In the genomic region with DNA sequence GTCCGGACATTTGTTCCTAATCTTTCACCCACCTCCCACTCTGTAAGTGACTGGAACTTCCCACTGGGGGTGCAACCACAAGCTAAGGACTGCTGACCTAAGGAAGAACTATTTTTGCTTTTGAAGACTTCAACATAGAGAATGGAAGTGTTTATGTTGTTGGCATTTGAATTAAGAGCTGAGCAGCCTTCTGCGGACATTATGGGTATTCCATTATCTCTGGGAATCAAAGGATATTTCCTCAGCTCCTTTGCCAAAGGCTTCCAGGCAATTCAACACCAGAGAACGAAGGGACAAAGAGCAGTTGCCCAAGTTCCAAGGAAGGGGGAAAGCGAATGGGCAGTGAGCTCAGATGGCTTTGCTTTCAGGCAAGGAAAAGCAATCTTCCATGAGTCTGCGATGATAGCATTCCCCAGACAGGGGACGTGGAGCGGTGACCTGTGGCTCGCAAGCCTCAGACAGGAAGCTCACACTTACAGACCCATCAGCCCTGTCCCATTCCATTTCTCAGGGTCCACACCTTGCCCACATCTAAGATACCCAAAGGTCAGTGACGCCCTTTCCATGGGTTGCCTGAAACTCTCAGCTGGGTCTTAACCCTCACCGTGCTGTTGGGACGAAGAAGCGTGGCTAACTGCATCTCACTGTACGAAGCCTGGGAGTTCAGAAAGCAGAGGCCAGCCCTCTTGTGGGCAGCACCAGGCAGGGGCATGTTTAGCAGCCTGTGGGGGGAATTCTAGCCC, we compare ENCODE assay signal across 21 cellular contexts.
A peak's percentile ranks its signal among the peaks of the same experiment; 100 is the strongest.
DNase-seq lines count a peak whose midpoint lies in the region; ATAC-seq, FAIRE-seq and TF ChIP-seq lines count a peak whose summit lies in the region.
"Had no signal": no experiment of that assay in that cellular context is flagged by ENCODE, and none has a peak within 500 bp of the region (broad histone marks: within the 10 kb centered on the region; RNA-seq: fewer than 3 reads in every experiment).

No MANE protein-coding gene starts in this region.

- ATAC-seq in stimulated activated memory B cell treated with anti-CD40 and anti-IgM and Interleukin-4, amounts not matched to agents 10 μg/mL and 1 μg/mL and 100 μg/mL, for 72 hours, result no peak

- peak overlapping the region; percentile 88 for H4K8ac ChIP-seq in mesenchymal stem cell (ENCODE audit: low read length)

- H3K9me3 ChIP-seq in GM23248 (ENCODE audit: low read depth) (no peaks in the 10 kb centered on the region), PC-9 (ENCODE audit: insufficient read depth, low read depth) (no peaks in the 10 kb centered on the region), mesenchymal stem cell (ENCODE audit: control insufficient read depth, low read length) (no peaks in the 10 kb centered on the region)
- H3K9me3 ChIP-seq: Peyer's patch had no signal

- H3F3A ChIP-seq in GM23248 (ENCODE audit: insufficient read depth) (peaks cover 73% of the 10 kb centered on the region), PC-9 (ENCODE audit: insufficient read depth, low read depth) (peaks cover 34% of the 10 kb centered on the region)

- H3K4me3 ChIP-seq in GM23248 (0 out of 2 replicates have a peak overlapping the region, but pooled peaks have one; percentile 16), PC-9 (peak overlapping the region; percentile 36; the same call in 1 of the 2 replicates), mesenchymal stem cell (ENCODE audit: insufficient read depth in 1 of 2, low read depth in 1 of 2, low read length in 2 of 2) (peak overlapping the region in 1 of 2 experiments; percentile 14), skin epidermis (no peak overlapping the region)
- H3K4me3 ChIP-seq: Peyer's patch had no signal

- no peaks in the 10 kb centered on the region for H3K9me2 ChIP-seq in GM23248 (ENCODE audit: insufficient read depth)
- H3K9me2 ChIP-seq in PC-9 (ENCODE audit: insufficient read depth), result no peaks in the 10 kb centered on the region

- POLR2A ChIA-PET in PC-9 (lab: Charles Lee; ENCODE audit: unreplicated experiment), result interaction anchor here (0.5 to 0.6 kb wide), 6 partner anchors 10 to 1494 kb away, joined by 3 to 5 read pairs (median 3); no protein-coding TSS in a partner anchor

- 78 to 79% methylated on average over 12 to 13 of the region's 13 CpGs for WGBS in GM23248 (ENCODE audit: low coverage in 1 of 2, low lambda C conversion rate in 2 of 2, missing lambda C conversion rate in 2 of 2), 2 experiments
- 46% methylated on average over 13 of the region's 13 CpGs for WGBS in mesenchymal stem cell

- H3K36me3 ChIP-seq in GM23248 (ENCODE audit: low read depth) (no peaks in the 10 kb centered on the region), PC-9 (ENCODE audit: low read depth) (no peaks in the 10 kb centered on the region), mesenchymal stem cell (ENCODE audit: control insufficient read depth in 1 of 2, insufficient read depth in 2 of 2, low read depth in 1 of 2, low read length in 2 of 2) (no peaks in the 10 kb centered on the region)
- H3K36me3 ChIP-seq: Peyer's patch had no signal

- peak overlapping the region; percentile 91 for H4K91ac ChIP-seq in mesenchymal stem cell (ENCODE audit: low read length)

- TF ChIP-seq CTCF in PC-9 (conservative IDR thresholded peaks at IDR 0.05) (no peak), D721Med (IDR thresholded peaks at IDR 0.05; ENCODE audit: insufficient read depth, missing control alignments) (no peak)

- H4K20me1 ChIP-seq in GM23248 (ENCODE audit: insufficient read depth) (no peaks in the 10 kb centered on the region), PC-9 (ENCODE audit: insufficient read depth) (no peaks in the 10 kb centered on the region)

- H2AK5ac ChIP-seq in mesenchymal stem cell (ENCODE audit: low read length, severe bottlenecking), result peak overlapping the region; percentile 42

- H3K4me2 ChIP-seq in GM23248 (ENCODE audit: unreplicated experiment) (peak overlapping the region; percentile 41), PC-9 (peak overlapping the region; percentile 74), mesenchymal stem cell (ENCODE audit: low read length, poor library complexity, severe bottlenecking) (no peak overlapping the region)

- intact Hi-C loops in PC-9 (cut with micrococcal nuclease; ENCODE audit: unreplicated experiment), result loop anchor here (1.0 to 2.0 kb wide), 3 partner anchors 24 to 96 kb away; no protein-coding TSS in a partner anchor

- no peak overlapping the region for H2AFZ ChIP-seq in GM23248
- peak overlapping the region; percentile 13; the same call in 1 of the 2 replicates for H2AFZ ChIP-seq in PC-9
- no peak overlapping the region for H2AFZ ChIP-seq in mesenchymal stem cell (ENCODE audit: low read depth, low read length)
- H2AFZ ChIP-seq: parathyroid adenoma had no signal

- H3K27ac ChIP-seq in GM23248 (peak overlapping the region; percentile 81), PC-9 (peak overlapping the region; percentile 86), mesenchymal stem cell (ENCODE audit: low read length, poor library complexity, severe bottlenecking) (peak overlapping the region; percentile 88), skin epidermis (peak overlapping the region in 18 of 21 experiments; percentile 35 to 92 (median 76))
- H3K27ac ChIP-seq: parathyroid adenoma, VCaP had no signal

- peak overlapping the region; percentile 78 to 91 for H2BK12ac ChIP-seq in mesenchymal stem cell (ENCODE audit: low read length in 2 of 2)

- no peaks in the 10 kb centered on the region for H3K4me1 Mint-ChIP-seq in stimulated activated memory B cell treated with anti-CD40 and anti-IgM and Interleukin-4, amounts not matched to agents 10 μg/mL and 1 μg/mL and 100 μg/mL, for 72 hours
- H3K4me1 Mint-ChIP-seq: activated CD4-positive, alpha-beta memory T cell treated with anti-CD3 and anti-CD28 coated beads, Interleukin-2, amount 10 ng/mL, durations not matched to agents 7 days and 5 days had no signal

- peak overlapping the region; percentile 25 for H2BK5ac ChIP-seq in mesenchymal stem cell (ENCODE audit: low read depth, low read length, poor library complexity, severe bottlenecking)

- H3K4me3 Mint-ChIP-seq in stimulated activated memory B cell treated with anti-CD40 and anti-IgM and Interleukin-4, amounts not matched to agents 10 μg/mL and 1 μg/mL and 100 μg/mL, for 72 hours, result no peak overlapping the region
- H3K4me3 Mint-ChIP-seq: activated CD4-positive, alpha-beta memory T cell treated with anti-CD3 and anti-CD28 coated beads, Interleukin-2, amount 10 ng/mL, durations not matched to agents 7 days and 5 days; activated naive CD8-positive, alpha-beta T cell; activated T-cell treated with anti-CD3 and anti-CD28 coated beads, Interleukin-2, amount 50 U/mL, for 72 hours; stimulated activated naive CD8-positive, alpha-beta T cell treated with anti-CD3 and anti-CD28 coated beads, Interleukin-15, Interleukin-2, amounts not matched to agents 100 ng/mL and 50 ng/mL, for 24 hours had no signal

- H3K9me3 Mint-ChIP-seq in stimulated activated memory B cell treated with anti-CD40 and anti-IgM and Interleukin-4, amounts not matched to agents 10 μg/mL and 1 μg/mL and 100 μg/mL, for 72 hours, result no peaks in the 10 kb centered on the region
- H3K9me3 Mint-ChIP-seq: activated CD4-positive, alpha-beta memory T cell treated with anti-CD3 and anti-CD28 coated beads, Interleukin-2, amount 10 ng/mL, durations not matched to agents 7 days and 5 days; activated T-cell treated with anti-CD3 and anti-CD28 coated beads, Interleukin-2, amount 50 U/mL, for 72 hours; stimulated activated naive CD8-positive, alpha-beta T cell treated with anti-CD3 and anti-CD28 coated beads, Interleukin-15, Interleukin-2, amounts not matched to agents 100 ng/mL and 50 ng/mL, for 24 hours had no signal

- in situ Hi-C loops in GM23248 (cut with MboI), result no loop called here

- peak overlapping the region; percentile 91 for H2BK15ac ChIP-seq in mesenchymal stem cell (ENCODE audit: low read depth, poor library complexity, severe bottlenecking)

- no peaks in the 10 kb centered on the region for H3K27me3 ChIP-seq in GM23248 (replicated peaks; ENCODE audit: insufficient read depth)
- no peaks in the 10 kb centered on the region for H3K27me3 ChIP-seq in PC-9 (ENCODE audit: insufficient read depth, low read depth)
- H3K27me3 ChIP-seq in mesenchymal stem cell (ENCODE audit: control insufficient read depth in 1 of 2, insufficient read depth in 1 of 2, low read length in 2 of 2), result no peaks in the 10 kb centered on the region
- H3K27me3 ChIP-seq: Peyer's patch had no signal

- DNase-seq in GM23248 (no peak), PC-9 (no peak), mesenchymal stem cell (no peak), D721Med (ENCODE audit: insufficient read length, low spot score) (no peak), NCI-H82 (lab: John Stamatoyannopoulos, UW) (no peak), LoVo (ENCODE audit: low spot score) (no peak)
- DNase-seq: activated CD4-positive, alpha-beta memory T cell treated with anti-CD3 and anti-CD28 coated beads, Interleukin-2, amount 10 ng/mL, durations not matched to agents 7 days and 5 days; AML-193; effector memory CD4-positive, alpha-beta T cell; GF-D8; H7; NCI-H69; Peyer's patch; stimulated activated CD4-positive, alpha-beta T cell treated with anti-CD3 and anti-CD28 coated beads, Interleukin-15, amount 100 ng/mL, for 24 hours had no signal

- H3K36me3 Mint-ChIP-seq in stimulated activated memory B cell treated with anti-CD40 and anti-IgM and Interleukin-4, amounts not matched to agents 10 μg/mL and 1 μg/mL and 100 μg/mL, for 72 hours, result no peaks in the 10 kb centered on the region
- H3K36me3 Mint-ChIP-seq: activated naive CD8-positive, alpha-beta T cell had no signal

- H3K79me2 ChIP-seq in GM23248 (ENCODE audit: insufficient read depth), result no peaks in the 10 kb centered on the region
- no peaks in the 10 kb centered on the region for H3K79me2 ChIP-seq in PC-9 (ENCODE audit: low read depth)
- H3K79me2 ChIP-seq: parathyroid adenoma had no signal

- CTCF ChIA-PET in PC-9 (lab: Charles Lee), result interaction anchor here (0.6 to 1.3 kb wide), 4 partner anchors 20 to 219 kb away, joined by 3 to 5 read pairs (median 5); no protein-coding TSS in a partner anchor

- peaks cover 9% of the 10 kb centered on the region for H3K27me3 Mint-ChIP-seq in stimulated activated memory B cell treated with anti-CD40 and anti-IgM and Interleukin-4, amounts not matched to agents 10 μg/mL and 1 μg/mL and 100 μg/mL, for 72 hours
- H3K27me3 Mint-ChIP-seq: activated naive CD8-positive, alpha-beta T cell had no signal

- peak overlapping the region; percentile 86 to 88 for H3K18ac ChIP-seq in mesenchymal stem cell (ENCODE audit: low read depth in 1 of 2, low read length in 2 of 2)

- peak overlapping the region in 1 of 2 experiments; percentile 90 for H3K14ac ChIP-seq in mesenchymal stem cell (ENCODE audit: low read length in 2 of 2)

- no peak for FAIRE-seq in D721Med (lab: Jason Lieb, UNC)

- H3K23ac ChIP-seq in mesenchymal stem cell (ENCODE audit: low read length in 2 of 2), result peak overlapping the region in 1 of 2 experiments; percentile 81

- H3K4me1 ChIP-seq in GM23248 (ENCODE audit: insufficient read depth), result peaks cover 46% of the 10 kb centered on the region
- H3K4me1 ChIP-seq in PC-9 (replicated peaks; ENCODE audit: insufficient read depth), result peaks cover 61% of the 10 kb centered on the region
- H3K4me1 ChIP-seq in mesenchymal stem cell (ENCODE audit: control insufficient read depth, insufficient read depth, low read depth, low read length), result peaks cover 39% of the 10 kb centered on the region
- H3K4me1 ChIP-seq: parathyroid adenoma, Peyer's patch had no signal

- H3K27ac Mint-ChIP-seq in stimulated activated memory B cell treated with anti-CD40 and anti-IgM and Interleukin-4, amounts not matched to agents 10 μg/mL and 1 μg/mL and 100 μg/mL, for 72 hours, result no peak overlapping the region
- H3K27ac Mint-ChIP-seq: activated CD4-positive, alpha-beta memory T cell treated with anti-CD3 and anti-CD28 coated beads, Interleukin-2, amount 10 ng/mL, durations not matched to agents 7 days and 5 days; activated naive CD8-positive, alpha-beta T cell; activated T-cell treated with anti-CD3 and anti-CD28 coated beads, Interleukin-2, amount 50 U/mL, for 72 hours; stimulated activated naive CD8-positive, alpha-beta T cell treated with anti-CD3 and anti-CD28 coated beads, Interleukin-15, Interleukin-2, amounts not matched to agents 100 ng/mL and 50 ng/mL, for 24 hours had no signal

- peak overlapping the region; percentile 96 for H2BK120ac ChIP-seq in mesenchymal stem cell (ENCODE audit: low read depth, low read length)

- no peaks in the 10 kb centered on the region for H3K79me1 ChIP-seq in mesenchymal stem cell (replicated peaks; ENCODE audit: low read length, poor library complexity, severe bottlenecking)

- no TSS peak for BruUV-seq in PC-9 (replicated peaks; lab: Mats Ljungman, UMichigan)

- H3K9ac ChIP-seq in GM23248 (peak overlapping the region; percentile 54), mesenchymal stem cell (ENCODE audit: low read length) (peak overlapping the region; percentile 79)
- H3K9ac ChIP-seq: parathyroid adenoma had no signal

- peak overlapping the region; percentile 95 to 96 for H3K4ac ChIP-seq in mesenchymal stem cell (ENCODE audit: low read depth in 1 of 2, low read length in 2 of 2)

Comparison
In these comparisons a context has a peak if more than half of its experiments do, and no peak if none do; other contexts are left out.
1. H3K4me3 ChIP-seq: peak in GM23248 (single experiment) and PC-9 (single experiment); none in skin epidermis (0 of 7).
2. Peak in every context shown above with its lines, with median percentiles within 50 percentile points of each other: H3K27ac ChIP-seq.